21 cellular contexts compared by ENCODE assay signal in genomic region chr1:152783095-152783494, GRCh38. TPM values are rescaled to one million over a fixed set of nuclear protein-coding genes. Genes with fewer than 3 reads are reported as not detected.
A peak's percentile ranks its signal among the peaks of the same experiment; 100 is the strongest.
DNase-seq lines count a peak whose midpoint lies in the region; ATAC-seq lines count a peak whose summit lies in the region.
"Had no signal": no experiment of that assay in that cellular context is flagged by ENCODE, and none has a peak within 500 bp of the region (broad histone marks: within the 10 kb centered on the region; RNA-seq: fewer than 3 reads in every experiment).

No MANE protein-coding gene starts in this region.

- peaks cover 25% of the 10 kb centered on the region for H3K27me3 Mint-ChIP-seq in activated CD4-positive, alpha-beta T cell treated with anti-CD3 and anti-CD28 coated beads for 36 hours
- peaks cover 19 to 74% (median 60%) of the 10 kb centered on the region in 5 donors for H3K27me3 Mint-ChIP-seq in naive thymus-derived CD4-positive, alpha-beta T cell

- DNase-seq in activated CD4-positive, alpha-beta T cell treated with anti-CD3 and anti-CD28 coated beads for 36 hours, result peak; percentile 9
- no peak for DNase-seq in activated CD4-positive, alpha-beta T cell treated with anti-CD3 and anti-CD28 coated beads, Interleukin-2, amount 50 U/mL, for 1 hour
- DNase-seq in RKO (ENCODE audit: low spot score) (peak; percentile 20), epithelial cell of prostate (ENCODE audit: low read depth, low spot score) (no peak), ecto neural progenitor cell (ENCODE audit: low spot score) (no peak), NCI-H1417 (lab: John Stamatoyannopoulos, UW) (no peak), MG63 (no peak)
- DNase-seq in naive thymus-derived CD4-positive, alpha-beta T cell, result no peak
- DNase-seq: AML-193, DMS79 treated with DMSO at 0.1 percent for 48 hours, Karpas-422, MM.1S, NCI-H1092, NCI-H146, NCI-H2081 treated with DMSO at 0.1 percent for 48 hours, NCI-H446 treated with DMSO at 0.1 percent for 48 hours, SHP77 treated with DMSO at 0.1 percent for 48 hours, SK-N-SH had no signal

- CTCF ChIA-PET in activated CD4-positive, alpha-beta T cell treated with anti-CD3 and anti-CD28 coated beads for 36 hours (lab: Charles Lee), result no interaction called here
- CTCF ChIA-PET in naive thymus-derived CD4-positive, alpha-beta T cell (lab: Charles Lee), result no interaction called here

- H3K4me1 Mint-ChIP-seq in activated CD4-positive, alpha-beta T cell treated with anti-CD3 and anti-CD28 coated beads for 36 hours, result no peaks in the 10 kb centered on the region
- no peaks in the 10 kb centered on the region for H3K4me1 Mint-ChIP-seq in naive thymus-derived CD4-positive, alpha-beta T cell
- H3K4me1 Mint-ChIP-seq: IgD-negative memory B cell had no signal

- intact Hi-C loops in activated CD4-positive, alpha-beta T cell treated with anti-CD3 and anti-CD28 coated beads for 36 hours (cut with DNase I, micrococcal nuclease), result no loop called here
- intact Hi-C loops in naive thymus-derived CD4-positive, alpha-beta T cell (cut with micrococcal nuclease), result no loop called here

- H3K36me3 ChIP-seq in MG63, result no peaks in the 10 kb centered on the region
- H3K36me3 ChIP-seq in naive thymus-derived CD4-positive, alpha-beta T cell (ENCODE audit: control insufficient read depth in 2 of 3, insufficient read depth in 3 of 3, low read length in 3 of 3), result no peaks in the 10 kb centered on the region

- no peaks in the 10 kb centered on the region for H3K9me3 Mint-ChIP-seq in activated CD4-positive, alpha-beta T cell treated with anti-CD3 and anti-CD28 coated beads for 36 hours (ENCODE audit: low read depth)
- H3K9me3 Mint-ChIP-seq in naive thymus-derived CD4-positive, alpha-beta T cell, result peaks cover 0 to 3% (median 0%) of the 10 kb centered on the region in 11 donors
- H3K9me3 Mint-ChIP-seq: IgD-negative memory B cell had no signal

- H3K27ac ChIP-seq in epithelial cell of prostate, result peak overlapping the region; percentile 2
- no peak overlapping the region for H3K27ac ChIP-seq in naive thymus-derived CD4-positive, alpha-beta T cell (ENCODE audit: low read depth, low read length)
- H3K27ac ChIP-seq: 22Rv1 had no signal

- POLR2A ChIA-PET in activated CD4-positive, alpha-beta T cell treated with anti-CD3 and anti-CD28 coated beads for 36 hours (lab: Charles Lee), result no interaction called here
- POLR2A ChIA-PET in naive thymus-derived CD4-positive, alpha-beta T cell (lab: Charles Lee), result no interaction called here

- H3K4me1 ChIP-seq in naive thymus-derived CD4-positive, alpha-beta T cell (ENCODE audit: control insufficient read depth in 2 of 2, insufficient read depth in 2 of 2, low read length in 2 of 2), result no peaks in the 10 kb centered on the region

- peak; percentile 53 for ATAC-seq in activated CD4-positive, alpha-beta T cell treated with anti-CD3 and anti-CD28 coated beads for 36 hours
- ATAC-seq in naive thymus-derived CD4-positive, alpha-beta T cell, result no peak

- H3K4me3 ChIP-seq in MG63, result no peak overlapping the region
- no peak overlapping the region for H3K4me3 ChIP-seq in naive thymus-derived CD4-positive, alpha-beta T cell (ENCODE audit: low read length)

- H3K36me3 Mint-ChIP-seq in activated CD4-positive, alpha-beta T cell treated with anti-CD3 and anti-CD28 coated beads for 36 hours (ENCODE audit: low read depth), result no peaks in the 10 kb centered on the region
- no peaks in the 10 kb centered on the region for H3K36me3 Mint-ChIP-seq in naive thymus-derived CD4-positive, alpha-beta T cell
- H3K36me3 Mint-ChIP-seq: IgD-negative memory B cell had no signal

- H3K4me3 Mint-ChIP-seq in activated CD4-positive, alpha-beta T cell treated with anti-CD3 and anti-CD28 coated beads for 36 hours, result no peak overlapping the region
- H3K4me3 Mint-ChIP-seq in naive thymus-derived CD4-positive, alpha-beta T cell, result no peak overlapping the region
- H3K4me3 Mint-ChIP-seq: IgD-negative memory B cell had no signal

- H3K27ac Mint-ChIP-seq in activated CD4-positive, alpha-beta T cell treated with anti-CD3 and anti-CD28 coated beads for 36 hours, result no peak overlapping the region
- H3K27ac Mint-ChIP-seq in naive thymus-derived CD4-positive, alpha-beta T cell, result no peak overlapping the region
- H3K27ac Mint-ChIP-seq: IgD-negative memory B cell had no signal

- H3K9me3 ChIP-seq in MG63, result no peaks in the 10 kb centered on the region
- H3K9me3 ChIP-seq in naive thymus-derived CD4-positive, alpha-beta T cell (ENCODE audit: control insufficient read depth in 2 of 3, low read length in 3 of 3), result no peaks in the 10 kb centered on the region
- H3K9me3 ChIP-seq: SK-N-SH had no signal

- no peaks in the 10 kb centered on the region for H3K27me3 ChIP-seq in MG63
- H3K27me3 ChIP-seq in naive thymus-derived CD4-positive, alpha-beta T cell (ENCODE audit: control insufficient read depth in 2 of 2, insufficient read depth in 2 of 2, low read length in 2 of 2), result no peaks in the 10 kb centered on the region

RNA-seq across cellular contexts. Expression of gene LCE1E, which starts 3.0 kb away (rescaled TPM):
- not detected for total RNA-seq in activated CD4-positive, alpha-beta T cell treated with anti-CD3 and anti-CD28 coated beads for 36 hours
- total RNA-seq in MG63 (2014; rRNA removed; shearing (Covaris generic); ENCODE audit: low replicate concordance), result not detected in 2 replicates
- total RNA-seq in naive thymus-derived CD4-positive, alpha-beta T cell, result not detected
- polyA plus RNA-seq in naive thymus-derived CD4-positive, alpha-beta T cell, result not detected
- total RNA-seq: RPMI7951 had no signal
- polyA plus RNA-seq: IgD-negative memory B cell, SK-N-SH had no signal

RNA-seq across cellular contexts. Expression of gene LCE1F, which starts 8.2 kb away (rescaled TPM):
- not detected for total RNA-seq in activated CD4-positive, alpha-beta T cell treated with anti-CD3 and anti-CD28 coated beads for 36 hours
- total RNA-seq in MG63 (2014; rRNA removed; shearing (Covaris generic); ENCODE audit: low replicate concordance), result not detected in 2 replicates
- total RNA-seq in naive thymus-derived CD4-positive, alpha-beta T cell, result not detected
- polyA plus RNA-seq in naive thymus-derived CD4-positive, alpha-beta T cell, result not detected
- total RNA-seq: RPMI7951 had no signal
- polyA plus RNA-seq: IgD-negative memory B cell, SK-N-SH had no signal

RNA-seq across cellular contexts. Expression of gene LCE1D, which starts 13.4 kb away (rescaled TPM):
- not detected for total RNA-seq in activated CD4-positive, alpha-beta T cell treated with anti-CD3 and anti-CD28 coated beads for 36 hours
- total RNA-seq in MG63 (2014; rRNA removed; shearing (Covaris generic); ENCODE audit: low replicate concordance), result not detected in 2 replicates
- not detected for total RNA-seq in naive thymus-derived CD4-positive, alpha-beta T cell
- not detected for polyA plus RNA-seq in naive thymus-derived CD4-positive, alpha-beta T cell
- total RNA-seq: RPMI7951 had no signal
- polyA plus RNA-seq: IgD-negative memory B cell, SK-N-SH had no signal

RNA-seq across cellular contexts. Expression of gene LCE1C, which starts 23.4 kb away (rescaled TPM):
- not detected for total RNA-seq in activated CD4-positive, alpha-beta T cell treated with anti-CD3 and anti-CD28 coated beads for 36 hours
- not detected in 2 replicates for total RNA-seq in MG63 (2014; rRNA removed; shearing (Covaris generic); ENCODE audit: low replicate concordance)
- not detected for total RNA-seq in naive thymus-derived CD4-positive, alpha-beta T cell
- polyA plus RNA-seq in naive thymus-derived CD4-positive, alpha-beta T cell, result not detected
- total RNA-seq: RPMI7951 had no signal
- polyA plus RNA-seq: IgD-negative memory B cell, SK-N-SH had no signal

RNA-seq across cellular contexts. Expression of gene KPRP, which starts 25.3 kb away (rescaled TPM):
- not detected for total RNA-seq in activated CD4-positive, alpha-beta T cell treated with anti-CD3 and anti-CD28 coated beads for 36 hours
- total RNA-seq in MG63 (2014; rRNA removed; shearing (Covaris generic); ENCODE audit: low replicate concordance), result not detected in 2 replicates
- total RNA-seq in naive thymus-derived CD4-positive, alpha-beta T cell, result not detected
- polyA plus RNA-seq in naive thymus-derived CD4-positive, alpha-beta T cell, result not detected
- total RNA-seq: RPMI7951 had no signal
- polyA plus RNA-seq: IgD-negative memory B cell, SK-N-SH had no signal

Comparison
In these comparisons a context has a peak if more than half of its experiments do, and no peak if none do; other contexts are left out.
1. DNase-seq: peak in activated CD4-positive, alpha-beta T cell treated with anti-CD3 and anti-CD28 coated beads for 36 hours (single experiment) and RKO (single experiment); none in activated CD4-positive, alpha-beta T cell treated with anti-CD3 and anti-CD28 coated beads, Interleukin-2, amount 50 U/mL, for 1 hour (single experiment), epithelial cell of prostate (single experiment), ecto neural progenitor cell (single experiment), NCI-H1417 (0 of 3), MG63 (single experiment) and naive thymus-derived CD4-positive, alpha-beta T cell (0 of 9).